Comparison of ENCODE assay signal across 2 cellular contexts in the genomic region with DNA sequence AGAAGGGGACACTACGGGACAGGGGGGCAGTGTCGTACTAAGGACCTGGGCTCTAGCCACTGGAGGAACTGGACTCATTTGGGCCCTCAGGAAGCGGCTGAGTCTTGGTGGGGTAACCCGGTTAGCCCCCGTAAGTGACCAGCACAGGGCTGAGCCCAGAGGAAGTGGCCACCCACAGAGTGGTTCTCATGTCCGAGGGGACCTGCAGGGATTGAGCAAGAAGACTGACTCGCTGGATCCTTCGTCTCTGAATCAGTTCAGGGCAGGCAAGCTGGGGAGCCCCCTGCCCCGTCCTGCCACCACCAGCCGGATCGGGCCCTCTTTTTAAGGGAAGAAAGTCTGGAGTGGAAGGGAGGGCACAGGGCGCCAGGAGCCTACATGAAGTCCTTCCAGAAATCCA.
TF ChIP-seq lines count a peak whose summit lies in the region.

No MANE protein-coding gene starts in this region.

TF ChIP-seq in SK-N-SH, 30 proteins besides CTCF, POLR2A, EP300 and RAD21:
- TF ChIP-seq, protein P1, sequence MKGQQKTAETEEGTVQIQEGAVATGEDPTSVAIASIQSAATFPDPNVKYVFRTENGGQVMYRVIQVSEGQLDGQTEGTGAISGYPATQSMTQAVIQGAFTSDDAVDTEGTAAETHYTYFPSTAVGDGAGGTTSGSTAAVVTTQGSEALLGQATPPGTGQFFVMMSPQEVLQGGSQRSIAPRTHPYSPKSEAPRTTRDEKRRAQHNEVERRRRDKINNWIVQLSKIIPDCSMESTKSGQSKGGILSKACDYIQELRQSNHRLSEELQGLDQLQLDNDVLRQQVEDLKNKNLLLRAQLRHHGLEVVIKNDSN (IDR thresholded peaks at IDR 0.05; ENCODE audit: borderline replicate concordance, low read depth): no peak
TF ChIP-seq in SK-N-SH: peak in this region for 0.

TF ChIP-seq in SK-N-SH treated with all-trans-retinoic acid at 6 μM for 48 hours, 23 proteins besides CTCF, POLR2A, EP300 and RAD21:
- TF ChIP-seq ESRRG (CRISPR knock-in tag; IDR thresholded peaks at IDR 0.05) (no peak), ZC3H10 (CRISPR knock-in tag; IDR thresholded peaks at IDR 0.05) (no peak), PATZ1 (CRISPR knock-in tag; IDR thresholded peaks at IDR 0.05; ENCODE audit: borderline replicate concordance) (no peak), ISL1 (CRISPR knock-in tag; IDR thresholded peaks at IDR 0.05) (no peak), CSDC2 (CRISPR knock-in tag; IDR thresholded peaks at IDR 0.05) (no peak), TSHZ2 (CRISPR knock-in tag; IDR thresholded peaks at IDR 0.05) (no peak), ZFP30 (CRISPR knock-in tag; IDR thresholded peaks at IDR 0.05) (no peak), OSR1 (CRISPR knock-in tag; IDR thresholded peaks at IDR 0.05) (no peak), ZFP3 (CRISPR knock-in tag; IDR thresholded peaks at IDR 0.05) (no peak), RARB (CRISPR knock-in tag; IDR thresholded peaks at IDR 0.05) (no peak)
- TF ChIP-seq, protein P2, sequence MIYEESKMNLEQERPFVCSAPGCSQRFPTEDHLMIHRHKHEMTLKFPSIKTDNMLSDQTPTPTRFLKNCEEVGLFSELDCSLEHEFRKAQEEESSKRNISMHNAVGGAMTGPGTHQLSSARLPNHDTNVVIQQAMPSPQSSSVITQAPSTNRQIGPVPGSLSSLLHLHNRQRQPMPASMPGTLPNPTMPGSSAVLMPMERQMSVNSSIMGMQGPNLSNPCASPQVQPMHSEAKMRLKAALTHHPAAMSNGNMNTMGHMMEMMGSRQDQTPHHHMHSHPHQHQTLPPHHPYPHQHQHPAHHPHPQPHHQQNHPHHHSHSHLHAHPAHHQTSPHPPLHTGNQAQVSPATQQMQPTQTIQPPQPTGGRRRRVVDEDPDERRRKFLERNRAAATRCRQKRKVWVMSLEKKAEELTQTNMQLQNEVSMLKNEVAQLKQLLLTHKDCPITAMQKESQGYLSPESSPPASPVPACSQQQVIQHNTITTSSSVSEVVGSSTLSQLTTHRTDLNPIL (CRISPR knock-in tag; IDR thresholded peaks at IDR 0.05; ENCODE audit: low read depth): no peak
- TF ChIP-seq, protein P3, sequence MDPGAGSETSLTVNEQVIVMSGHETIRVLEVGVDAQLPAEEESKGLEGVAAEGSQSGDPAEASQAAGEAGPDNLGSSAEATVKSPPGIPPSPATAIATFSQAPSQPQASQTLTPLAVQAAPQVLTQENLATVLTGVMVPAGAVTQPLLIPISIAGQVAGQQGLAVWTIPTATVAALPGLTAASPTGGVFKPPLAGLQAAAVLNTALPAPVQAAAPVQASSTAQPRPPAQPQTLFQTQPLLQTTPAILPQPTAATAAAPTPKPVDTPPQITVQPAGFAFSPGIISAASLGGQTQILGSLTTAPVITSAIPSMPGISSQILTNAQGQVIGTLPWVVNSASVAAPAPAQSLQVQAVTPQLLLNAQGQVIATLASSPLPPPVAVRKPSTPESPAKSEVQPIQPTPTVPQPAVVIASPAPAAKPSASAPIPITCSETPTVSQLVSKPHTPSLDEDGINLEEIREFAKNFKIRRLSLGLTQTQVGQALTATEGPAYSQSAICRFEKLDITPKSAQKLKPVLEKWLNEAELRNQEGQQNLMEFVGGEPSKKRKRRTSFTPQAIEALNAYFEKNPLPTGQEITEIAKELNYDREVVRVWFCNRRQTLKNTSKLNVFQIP (CRISPR knock-in tag; IDR thresholded peaks at IDR 0.05; ENCODE audit: borderline replicate concordance, low read depth): no peak
- TF ChIP-seq, protein P4, sequence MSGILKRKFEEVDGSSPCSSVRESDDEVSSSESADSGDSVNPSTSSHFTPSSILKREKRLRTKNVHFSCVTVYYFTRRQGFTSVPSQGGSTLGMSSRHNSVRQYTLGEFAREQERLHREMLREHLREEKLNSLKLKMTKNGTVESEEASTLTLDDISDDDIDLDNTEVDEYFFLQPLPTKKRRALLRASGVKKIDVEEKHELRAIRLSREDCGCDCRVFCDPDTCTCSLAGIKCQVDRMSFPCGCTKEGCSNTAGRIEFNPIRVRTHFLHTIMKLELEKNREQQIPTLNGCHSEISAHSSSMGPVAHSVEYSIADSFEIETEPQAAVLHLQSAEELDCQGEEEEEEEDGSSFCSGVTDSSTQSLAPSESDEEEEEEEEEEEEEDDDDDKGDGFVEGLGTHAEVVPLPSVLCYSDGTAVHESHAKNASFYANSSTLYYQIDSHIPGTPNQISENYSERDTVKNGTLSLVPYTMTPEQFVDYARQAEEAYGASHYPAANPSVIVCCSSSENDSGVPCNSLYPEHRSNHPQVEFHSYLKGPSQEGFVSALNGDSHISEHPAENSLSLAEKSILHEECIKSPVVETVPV (CRISPR knock-in tag; IDR thresholded peaks at IDR 0.05): no peak
TF ChIP-seq in SK-N-SH treated with all-trans-retinoic acid at 6 μM for 48 hours: peak in this region for 0.
